Comparison of ENCODE assay signal across 23 cellular contexts in the genomic region with DNA sequence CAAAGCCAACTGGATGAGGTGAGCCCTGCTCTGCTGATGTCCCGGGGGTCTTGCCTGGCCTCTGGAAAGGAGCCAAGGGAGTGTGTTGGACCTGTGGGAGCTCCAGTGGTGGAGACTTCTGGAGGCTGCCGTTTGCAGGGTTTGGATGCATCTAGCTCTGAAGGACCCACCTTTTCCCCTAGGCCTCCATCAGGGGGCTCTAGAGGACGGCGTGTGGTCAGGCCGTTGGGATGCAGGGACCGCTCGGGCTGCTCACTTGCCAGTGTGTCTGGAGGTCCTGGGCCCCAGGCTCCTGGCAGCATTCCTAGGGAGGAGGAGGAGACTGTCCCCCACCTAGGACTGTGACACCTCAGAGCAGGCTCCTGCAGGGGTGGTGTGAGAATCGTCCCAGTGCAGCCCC. TPM values are rescaled to one million over a fixed set of nuclear protein-coding genes. Genes with fewer than 3 reads are reported as not detected.
DNase-seq lines count a peak whose midpoint lies in the region; ATAC-seq and TF ChIP-seq lines count a peak whose summit lies in the region.
"Had no signal": no experiment of that assay in that cellular context is flagged by ENCODE, and none has a peak within 500 bp of the region (broad histone marks: within the 10 kb centered on the region; RNA-seq: fewer than 3 reads in every experiment).

No MANE protein-coding gene starts in this region.

- peak; percentile 48 for TF ChIP-seq CTCF in brain microvascular endothelial cell (IDR thresholded peaks at IDR 0.05; ENCODE audit: low read depth, low read length, missing control alignments)

- H3K4me3 ChIP-seq in H7 (ENCODE audit: insufficient read depth, low read depth, low read length) (no peak overlapping the region), brain microvascular endothelial cell (ENCODE audit: low read depth, low read length) (no peak overlapping the region)
- H3K4me3 ChIP-seq: Peyer's patch, SJCRH30, testis, vagina had no signal

- ATAC-seq in HG03442 (IDR thresholded peaks at IDR 0.05; ENCODE audit: unreplicated experiment): no peak
- ATAC-seq: activated CD8-positive, alpha-beta T cell treated with anti-CD3 and anti-CD28 coated beads for 36 hours; stimulated activated memory B cell treated with anti-CD40 and anti-IgM and Interleukin-4, amounts not matched to agents 10 μg/mL and 1 μg/mL and 100 μg/mL, for 72 hours; T-cell had no signal

- peak; percentile 24 for DNase-seq in NCI-H1092 treated with DMSO at 0.1 percent for 48 hours (lab: John Stamatoyannopoulos, UW)
- DNase-seq in NCI-H1092 (lab: John Stamatoyannopoulos, UW): no peak
- DNase-seq in H7: peak; percentile 82
- DNase-seq in brain microvascular endothelial cell: no peak
- peak; percentile 49 for DNase-seq in left kidney (ENCODE audit: low read depth, low spot score)
- DNase-seq in UCSD-AML1 (lab: John Stamatoyannopoulos, UW; ENCODE audit: unreplicated experiment): no peak
- DNase-seq in GM19240 (ENCODE audit: insufficient read length, low spot score): no peak
- DNase-seq: activated CD8-positive, alpha-beta T cell treated with anti-CD3 and anti-CD28 coated beads for 36 hours; amygdala; Calu3; caudate nucleus; dermis blood vessel endothelial cell; kidney glomerular epithelial cell; NCI-H187; Peyer's patch; SJCRH30; stimulated activated CD4-positive, alpha-beta T cell treated with anti-CD3 and anti-CD28 coated beads, Interleukin-4, amount 100 ng/mL, for 4 hours; T-cell; testis had no signal

- H3K36me3 ChIP-seq in H7 (replicated peaks; ENCODE audit: control insufficient read depth, insufficient read depth, low read length) (no peaks in the 10 kb centered on the region; the same call in 1 of the 2 replicates), brain microvascular endothelial cell (replicated peaks) (no peaks in the 10 kb centered on the region)

- in situ Hi-C loops in brain microvascular endothelial cell (cut with HindIII; ENCODE audit: low pct_ligation_motif_present, low sequenced_read_pairs): no loop called here

- H3K27ac ChIP-seq in brain microvascular endothelial cell: no peak overlapping the region
- H3K27ac ChIP-seq: 22Rv1, Peyer's patch, SJCRH30, testis, vagina had no signal

- no peaks in the 10 kb centered on the region for H3K27me3 ChIP-seq in H7 (ENCODE audit: control insufficient read depth, insufficient read depth, low read length)
- H3K27me3 ChIP-seq in brain microvascular endothelial cell (replicated peaks): no peaks in the 10 kb centered on the region
- H3K27me3 ChIP-seq: Peyer's patch, SJCRH30, testis, vagina had no signal

RNA-seq across cellular contexts. Expression of gene PRDM11, which starts 58.3 kb away (rescaled TPM):
- 2.0 and 2.6 TPM in 2 replicates for total RNA-seq in H7 (2014; rRNA removed; shearing (Covaris generic))

Comparison
In these comparisons a context has a peak if more than half of its experiments do, and no peak if none do; other contexts are left out.
1. DNase-seq: peak in NCI-H1092 treated with DMSO at 0.1 percent for 48 hours (single experiment), H7 (single experiment) and left kidney (single experiment); none in NCI-H1092 (single experiment), brain microvascular endothelial cell (single experiment), UCSD-AML1 (single experiment) and GM19240 (single experiment).